7 cellular contexts compared by ENCODE assay signal in the genomic region with DNA sequence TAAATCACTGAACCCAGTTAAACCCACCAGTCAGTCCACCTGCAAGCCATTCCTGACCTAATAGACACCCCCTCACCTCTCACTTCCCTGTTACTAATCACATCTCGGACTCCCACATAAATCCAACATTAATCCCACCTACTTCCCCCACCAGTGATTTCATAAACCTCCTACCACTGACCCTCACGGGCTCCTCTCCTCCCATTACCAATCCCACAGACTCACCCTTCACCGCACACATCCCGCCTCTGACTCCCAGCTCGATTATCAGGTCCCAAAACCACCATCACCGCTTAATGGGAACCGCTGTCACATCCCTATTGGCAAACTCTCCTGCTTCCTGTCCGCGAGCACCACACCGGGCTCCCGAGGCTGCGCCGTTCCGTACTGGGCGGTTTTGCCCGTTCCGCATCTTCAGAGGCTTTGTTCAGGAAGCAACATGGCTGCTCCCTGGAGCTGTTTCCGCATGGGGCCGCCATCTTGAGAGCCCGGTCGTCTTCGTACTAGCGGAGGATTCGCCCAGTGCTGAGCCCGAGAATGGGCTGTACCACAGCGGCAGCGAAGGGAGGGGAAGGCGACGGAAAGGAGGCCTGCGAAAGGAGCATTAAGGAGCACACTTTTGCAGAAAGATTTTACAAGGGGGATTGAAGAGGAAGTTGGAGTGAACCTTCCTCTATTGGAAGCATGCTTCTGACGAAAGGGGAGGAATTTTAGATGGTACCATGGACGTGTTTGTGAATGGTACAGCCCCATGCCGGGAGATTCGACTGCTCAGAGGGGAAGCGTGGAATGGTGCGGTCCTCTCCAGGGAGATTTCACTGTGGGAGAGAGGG. TPM values are rescaled to one million over a fixed set of nuclear protein-coding genes. Genes with fewer than 3 reads are reported as not detected.
DNase-seq lines count a peak whose midpoint lies in the region; ATAC-seq and TF ChIP-seq lines count a peak whose summit lies in the region.

Gene ZNF300, minus strand, starts transcription at position 502 of the 833 bp plus-strand sequence. CDS start 1,825 bp downstream, outside the sequence.

- H3K4me1 ChIP-seq in mesodermal cell (ENCODE audit: control insufficient read depth, insufficient read depth, low read length, poor library complexity, severe bottlenecking), result no peaks in the 10 kb centered on the region

- H3K9me3 ChIP-seq in mesodermal cell (ENCODE audit: control insufficient read depth, low read length), result peaks cover 51% of the 10 kb centered on the region

- 29 to 32% methylated on average over 27 to 36 of the region's 36 CpGs for WGBS in mesodermal cell (ENCODE audit: insufficient coverage in 2 of 2), 2 experiments

- H3K27ac ChIP-seq in mesodermal cell (ENCODE audit: low read depth, low read length, severe bottlenecking), result peak within 1 kb of the TSS; percentile 99

- H3K36me3 ChIP-seq in mesodermal cell (ENCODE audit: control insufficient read depth, insufficient read depth, low read length), result peaks cover 35% of the 10 kb centered on the region

- H3K4me3 ChIP-seq in epithelial cell of proximal tubule (ENCODE audit: low read depth, low read length), result peak within 1 kb of the TSS; percentile 76
- H3K4me3 ChIP-seq in mesodermal cell (ENCODE audit: extremely low read depth, insufficient read depth, low read length, poor library complexity, severe bottlenecking), result peak within 1 kb of the TSS; percentile 46

- peak; percentile 90 for ATAC-seq in GM21717 (IDR thresholded peaks at IDR 0.05; ENCODE audit: unreplicated experiment)
- ATAC-seq in HG03432 (IDR thresholded peaks at IDR 0.05; ENCODE audit: unreplicated experiment), result no peak

- TF ChIP-seq CTCF in epithelial cell of proximal tubule (conservative IDR thresholded peaks at IDR 0.05; ENCODE audit: low read depth, low read length), result no peak

- DNase-seq in NCI-H510A (lab: John Stamatoyannopoulos, UW), result peak; percentile 90
- DNase-seq in activated T-cell treated with anti-CD3 and anti-CD28 coated beads, Interleukin-2, amount 50 U/mL, for 1 hour, result peak; percentile 61
- DNase-seq in epithelial cell of proximal tubule (ENCODE audit: low read depth), result peak; percentile 83
- peak; percentile 7 for DNase-seq in stimulated activated CD8-positive, alpha-beta memory T cell treated with anti-CD3 and anti-CD28 coated beads, Interleukin-12 subunit alpha, Interleukin-12 subunit beta, amount 100 ng/mL, for 24 hours (ENCODE audit: extremely low read depth)

RNA-seq across cellular contexts. Expression of gene ZNF300, which starts in this region (rescaled TPM):
- 6.3 and 10.3 TPM in 2 replicates for total RNA-seq in epithelial cell of proximal tubule
- polyA plus RNA-seq in mesodermal cell (2013, experiment 1 of 2), result 11.8 TPM
- polyA plus RNA-seq in mesodermal cell (2013, experiment 2 of 2), result 12.6 TPM

Comparison
In these comparisons a context has a peak if more than half of its experiments do, and no peak if none do; other contexts are left out.
1. DNase-seq: peak in every context shown above with its lines; median percentile 90 in NCI-H510A; 83 in epithelial cell of proximal tubule; 61 in activated T-cell treated with anti-CD3 and anti-CD28 coated beads, Interleukin-2, amount 50 U/mL, for 1 hour; 7 in stimulated activated CD8-positive, alpha-beta memory T cell treated with anti-CD3 and anti-CD28 coated beads, Interleukin-12 subunit alpha, Interleukin-12 subunit beta, amount 100 ng/mL, for 24 hours.